In genomic region chr4:1008840-1009646, GRCh38 we compare ENCODE assay signal across 7 cellular contexts. TPM values are rescaled to one million over a fixed set of nuclear protein-coding genes. Genes with fewer than 3 reads are reported as not detected.
DNase-seq lines count a peak whose midpoint lies in the region; ATAC-seq, FAIRE-seq and TF ChIP-seq lines count a peak whose summit lies in the region.

No MANE protein-coding gene starts in this region.

- TF ChIP-seq RAD21 in HepG2 (CRISPR knock-in tag; IDR thresholded peaks at IDR 0.05), result no peak

- H2AFZ ChIP-seq in OCI-LY7 (ENCODE audit: low read length) (peak overlapping the region; percentile 67; the same call in 1 of the 2 replicates), HepG2 (ENCODE audit: low read length) (no peak overlapping the region)

- 3% methylated on average over 12 of the region's 46 CpGs for WGBS in HepG2 (ENCODE audit: low lambda C conversion rate)

- no peak overlapping the region for H3K27ac Mint-ChIP-seq in stimulated activated naive CD8-positive, alpha-beta T cell treated with anti-CD3 and anti-CD28 coated beads, Interleukin-15, amount 100 ng/mL, for 72 hours

- no peaks in the 10 kb centered on the region for H3K9me2 ChIP-seq in OCI-LY7 (ENCODE audit: insufficient read depth, low read length)

- H3K9ac ChIP-seq in HepG2 (ENCODE audit: insufficient read depth, low read depth, low read length), result peak overlapping the region; percentile 65; the same call in 1 of the 2 replicates

- H3K27ac ChIP-seq in OCI-LY7 (ENCODE audit: low read depth, low read length, poor library complexity, severe bottlenecking) (no peak overlapping the region), ascending aorta (peak overlapping the region; percentile 49 to 63), HepG2 (ENCODE audit: extremely low read length, insufficient read depth, low read length) (no peak overlapping the region)

- TF ChIP-seq CTCF in OCI-LY7 (conservative IDR thresholded peaks at IDR 0.05; ENCODE audit: low read length), result no peak
- TF ChIP-seq CTCF in ascending aorta (IDR thresholded peaks at IDR 0.05), result no peak
- no peak for TF ChIP-seq CTCF in HepG2 (CRISPR knock-in tag; IDR thresholded peaks at IDR 0.05)

- POLR2A ChIA-PET in OCI-LY7 (lab: Charles Lee), result no interaction called here
- POLR2A ChIA-PET in HepG2 (lab: Yijun Ruan, JAX), result interaction anchor here (1.0 kb wide), 1 partner anchor 16 kb away, joined by 8 read pairs; the partner anchor contains the start of gene SLC26A1

- H3K27me3 Mint-ChIP-seq in stimulated activated naive CD8-positive, alpha-beta T cell treated with anti-CD3 and anti-CD28 coated beads, Interleukin-15, amount 100 ng/mL, for 72 hours, result peaks cover 54% of the 10 kb centered on the region

- no peaks in the 10 kb centered on the region for H4K20me1 ChIP-seq in OCI-LY7 (ENCODE audit: insufficient read depth, low read length)
- H4K20me1 ChIP-seq in HepG2 (ENCODE audit: insufficient read depth, low read length), result no peaks in the 10 kb centered on the region

- H3K79me2 ChIP-seq in OCI-LY7 (ENCODE audit: insufficient read depth, low read depth, low read length) (no peaks in the 10 kb centered on the region), HepG2 (ENCODE audit: insufficient read depth, low read length) (no peaks in the 10 kb centered on the region)

- H3K4me2 ChIP-seq in OCI-LY7 (ENCODE audit: low read length) (peak overlapping the region; percentile 70), HepG2 (ENCODE audit: low read depth, low read length) (peak overlapping the region; percentile 100)

- TF ChIP-seq POLR2A in HepG2 (IDR thresholded peaks at IDR 0.05; ENCODE audit: insufficient read depth in 1 of 2, low read depth in 2 of 2, low read length in 2 of 2), result no peak

- CTCF ChIA-PET in OCI-LY7 (lab: Charles Lee; ENCODE audit: unreplicated experiment) (no interaction called here), HepG2 (lab: Yijun Ruan, JAX; ENCODE audit: low intra/inter-chr PET ratio, low total read pairs) (no interaction called here)

- DNase-seq in OCI-LY7 (ENCODE audit: low spot score) (peak; percentile 28), ascending aorta (ENCODE audit: low spot score in 2 of 2) (no peak), HepG2 (ENCODE audit: low spot score) (no peak), AG08395 (ENCODE audit: low spot score) (no peak), DMS153 (lab: John Stamatoyannopoulos, UW) (no peak)
- peak; percentile 41 to 52 for DNase-seq in stimulated activated naive CD8-positive, alpha-beta T cell treated with anti-CD3 and anti-CD28 coated beads, Interleukin-15, amount 100 ng/mL, for 72 hours

- H3K9me3 Mint-ChIP-seq in stimulated activated naive CD8-positive, alpha-beta T cell treated with anti-CD3 and anti-CD28 coated beads, Interleukin-15, amount 100 ng/mL, for 72 hours, result peaks cover 0 to 6% of the 10 kb centered on the region in 2 donors

- H3K9me3 ChIP-seq in OCI-LY7 (ENCODE audit: low read length), result no peaks in the 10 kb centered on the region
- H3K9me3 ChIP-seq in ascending aorta, result no peaks in the 10 kb centered on the region
- no peaks in the 10 kb centered on the region for H3K9me3 ChIP-seq in HepG2 (ENCODE audit: low read length)

- peak overlapping the region; percentile 73 to 84 for H3K4me3 Mint-ChIP-seq in stimulated activated naive CD8-positive, alpha-beta T cell treated with anti-CD3 and anti-CD28 coated beads, Interleukin-15, amount 100 ng/mL, for 72 hours

- H3K4me1 ChIP-seq in OCI-LY7 (ENCODE audit: insufficient read depth, low read length, poor library complexity, severe bottlenecking) (peaks cover 29% of the 10 kb centered on the region), ascending aorta (peaks cover 21 to 23% of the 10 kb centered on the region in 2 donors), HepG2 (ENCODE audit: insufficient read depth, low read length) (peaks cover 43% of the 10 kb centered on the region)

- peak overlapping the region; percentile 59 for H3K4me3 ChIP-seq in OCI-LY7 (ENCODE audit: low read depth, low read length, poor library complexity, severe bottlenecking)
- H3K4me3 ChIP-seq in ascending aorta, result peak overlapping the region; percentile 80 to 86
- H3K4me3 ChIP-seq in HepG2 (replicated peaks in 1 of 3; ENCODE audit: insufficient read depth in 1 of 3, low read depth in 2 of 3, low read length in 3 of 3), result peak overlapping the region; percentile 63 to 86 (median 69)

- peaks cover 24% of the 10 kb centered on the region for H3K4me1 Mint-ChIP-seq in stimulated activated naive CD8-positive, alpha-beta T cell treated with anti-CD3 and anti-CD28 coated beads, Interleukin-15, amount 100 ng/mL, for 72 hours

- no peak for FAIRE-seq in HepG2 (lab: Jason Lieb, UNC)

- no peak for TF ChIP-seq EP300 in HepG2 (IDR thresholded peaks at IDR 0.05; ENCODE audit: low read depth in 2 of 2, low read length in 2 of 2)
- no peak for TF ChIP-seq EP300 in HepG2 (CRISPR knock-in tag; IDR thresholded peaks at IDR 0.05; ENCODE audit: borderline replicate concordance)

- no peaks in the 10 kb centered on the region for H3K36me3 ChIP-seq in OCI-LY7 (ENCODE audit: insufficient read depth, low read length)
- no peaks in the 10 kb centered on the region for H3K36me3 ChIP-seq in ascending aorta
- no peaks in the 10 kb centered on the region for H3K36me3 ChIP-seq in HepG2 (replicated peaks in 1 of 2; ENCODE audit: control insufficient read depth in 1 of 2, insufficient read depth in 2 of 2, low read length in 2 of 2)

- H3K27me3 ChIP-seq in ascending aorta, result no peaks in the 10 kb centered on the region
- H3K27me3 ChIP-seq in HepG2 (ENCODE audit: control insufficient read depth in 1 of 2, insufficient read depth in 2 of 2, low read length in 2 of 2), result peaks cover 7 to 38% of the 10 kb centered on the region in 2 experiments

- ATAC-seq in GM21619 (IDR thresholded peaks at IDR 0.05; ENCODE audit: unreplicated experiment), result peak; percentile 11
- peak; percentile 24 for ATAC-seq in HepG2
- ATAC-seq in stimulated activated naive CD8-positive, alpha-beta T cell treated with anti-CD3 and anti-CD28 coated beads, Interleukin-15, amount 100 ng/mL, for 72 hours, result peak; percentile 2

- in situ Hi-C loops in HepG2 (cut with HindIII; ENCODE audit: extremely low pct_ligation_motif_present, low pct_unique_long_range_greater_than_20kb), result no loop called here

- intact Hi-C loops in OCI-LY7 (cut with micrococcal nuclease; ENCODE audit: unreplicated experiment), result no loop called here
- intact Hi-C loops in ascending aorta (cut with DNase I), result loop anchor here (1.0 to 2.0 kb wide), 4 partner anchors 36 to 226 kb away; partner anchors contain the start of gene DGKQ
- intact Hi-C loops in HepG2 (cut with micrococcal nuclease; ENCODE audit: unreplicated experiment), result loop anchor here (2.0 kb wide), 1 partner anchor 16 kb away; the partner anchor contains the start of gene SLC26A1

- BruUV-seq in OCI-LY7 (replicated peaks; lab: Mats Ljungman, UMichigan), result no TSS peak
- no TSS peak for BruUV-seq in HepG2 (replicated peaks; lab: Mats Ljungman, UMichigan)

RNA-seq across cellular contexts. Expression of gene FGFRL1, which starts 2.4 kb away (rescaled TPM):
- 1.4 and 1.8 TPM in 2 replicates for total RNA-seq in OCI-LY7 (2014; rRNA removed; shearing (Covaris generic))
- total RNA-seq in OCI-LY7 (2022), result 2.7 and 3.1 TPM in 2 replicates
- 79.1 TPM for total RNA-seq in ascending aorta
- 12.3 and 19.1 TPM in 2 replicates for total RNA-seq in HepG2 (2016; rRNA removed; fragmentation: Illumina TruSeq; extraction: Trizol)
- 8.9 and 9.3 TPM in 2 replicates for total RNA-seq in HepG2 (2016; cell fraction: cytosol; rRNA removed; fragmentation: Illumina TruSeq; extraction: Trizol; ENCODE audit: low read depth)
- total RNA-seq in HepG2 (2016; cell fraction: insoluble cytoplasmic fraction; rRNA removed; fragmentation: Illumina TruSeq; extraction: Trizol), result 11.5 and 17.5 TPM in 2 replicates
- total RNA-seq in HepG2 (2016; cell fraction: membrane; rRNA removed; fragmentation: Illumina TruSeq; extraction: Trizol), result 31.8 and 32.6 TPM in 2 replicates
- 13.0 and 15.9 TPM in 2 replicates for total RNA-seq in HepG2 (2016; cell fraction: nucleus; rRNA removed; fragmentation: Illumina TruSeq; extraction: Trizol)
- 30.6 and 35.5 TPM in 2 replicates for polyA plus RNA-seq in HepG2 (2011; rRNA removed)
- 37.2 and 49.4 TPM in 2 replicates for polyA plus RNA-seq in HepG2 (2011; cell fraction: cytosol; rRNA removed)
- polyA plus RNA-seq in HepG2 (2011; cell fraction: nucleus; rRNA removed), result 122 and 143 TPM in 2 replicates
- polyA plus RNA-seq in HepG2 (2012), result 21.8 and 31.9 TPM in 2 replicates
- 15.2 and 15.4 TPM in 2 replicates for polyA plus RNA-seq in HepG2 (2016; cell fraction: cytosol; fragmentation: Illumina TruSeq; extraction: Trizol; ENCODE audit: low read depth)
- 18.1 and 23.1 TPM in 2 replicates for polyA plus RNA-seq in HepG2 (2016; cell fraction: insoluble cytoplasmic fraction; fragmentation: Illumina TruSeq; extraction: Trizol; ENCODE audit: low read depth)
- polyA plus RNA-seq in HepG2 (2016; cell fraction: membrane; fragmentation: Illumina TruSeq; extraction: Trizol; ENCODE audit: low read depth), result 38.4 and 44.6 TPM in 2 replicates
- polyA plus RNA-seq in HepG2 (2016; cell fraction: nucleus; fragmentation: Illumina TruSeq; extraction: Trizol; ENCODE audit: insufficient read depth, low read depth), result 33.6 and 40.0 TPM in 2 replicates
- 74.3 and 145 TPM in 2 replicates for polyA minus RNA-seq in HepG2 (2011; rRNA and poly(A)+ RNA removed; ENCODE audit: low replicate concordance)
- 22.8 and 26.5 TPM in 2 replicates for polyA minus RNA-seq in HepG2 (2011; cell fraction: cytosol; rRNA and poly(A)+ RNA removed)
- polyA minus RNA-seq in HepG2 (2011; cell fraction: nucleus; rRNA and poly(A)+ RNA removed), result 19.9 and 23.2 TPM in 2 replicates

RNA-seq across cellular contexts. Expression of gene SLC26A1, which starts 15.8 kb away (rescaled TPM):
- total RNA-seq in OCI-LY7 (2014; rRNA removed; shearing (Covaris generic)), result not detected in 2 replicates
- total RNA-seq in OCI-LY7 (2022) (0.30 TPM in 1 of 2 replicates, not detected in the other), ascending aorta (not detected), HepG2 (2016; rRNA removed; fragmentation: Illumina TruSeq; extraction: Trizol) (7.2 and 22.9 TPM in 2 replicates)
- 1.1 and 1.9 TPM in 2 replicates for total RNA-seq in HepG2 (2016; cell fraction: cytosol; rRNA removed; fragmentation: Illumina TruSeq; extraction: Trizol; ENCODE audit: low read depth)
- total RNA-seq in HepG2 (2016; cell fraction: insoluble cytoplasmic fraction; rRNA removed; fragmentation: Illumina TruSeq; extraction: Trizol), result 6.6 and 22.7 TPM in 2 replicates
- total RNA-seq in HepG2 (2016; cell fraction: membrane; rRNA removed; fragmentation: Illumina TruSeq; extraction: Trizol), result 4.2 and 4.6 TPM in 2 replicates
- total RNA-seq in HepG2 (2016; cell fraction: nucleus; rRNA removed; fragmentation: Illumina TruSeq; extraction: Trizol), result 23.8 and 28.9 TPM in 2 replicates
- 5.4 and 8.4 TPM in 2 replicates for polyA plus RNA-seq in HepG2 (2011; rRNA removed)
- polyA plus RNA-seq in HepG2 (2011; cell fraction: cytosol; rRNA removed), result 7.7 and 10.8 TPM in 2 replicates
- 30.6 and 45.2 TPM in 2 replicates for polyA plus RNA-seq in HepG2 (2011; cell fraction: nucleus; rRNA removed)
- 5.1 and 7.0 TPM in 2 replicates for polyA plus RNA-seq in HepG2 (2012)
- 1.2 and 1.5 TPM in 2 replicates for polyA plus RNA-seq in HepG2 (2016; cell fraction: cytosol; fragmentation: Illumina TruSeq; extraction: Trizol; ENCODE audit: low read depth)
- polyA plus RNA-seq in HepG2 (2016; cell fraction: insoluble cytoplasmic fraction; fragmentation: Illumina TruSeq; extraction: Trizol; ENCODE audit: low read depth), result 4.5 and 6.1 TPM in 2 replicates
- polyA plus RNA-seq in HepG2 (2016; cell fraction: membrane; fragmentation: Illumina TruSeq; extraction: Trizol; ENCODE audit: low read depth), result 1.6 and 2.2 TPM in 2 replicates
- 25.4 and 27.0 TPM in 2 replicates for polyA plus RNA-seq in HepG2 (2016; cell fraction: nucleus; fragmentation: Illumina TruSeq; extraction: Trizol; ENCODE audit: insufficient read depth, low read depth)
- polyA minus RNA-seq in HepG2 (2011; rRNA and poly(A)+ RNA removed; ENCODE audit: low replicate concordance), result 0.40 and 58.6 TPM in 2 replicates
- 13.4 and 13.6 TPM in 2 replicates for polyA minus RNA-seq in HepG2 (2011; cell fraction: cytosol; rRNA and poly(A)+ RNA removed)
- polyA minus RNA-seq in HepG2 (2011; cell fraction: nucleus; rRNA and poly(A)+ RNA removed), result 37.7 and 40.7 TPM in 2 replicates

RNA-seq across cellular contexts. Expression of gene IDUA, which starts 22.2 kb away (rescaled TPM):
- total RNA-seq in OCI-LY7 (2014; rRNA removed; shearing (Covaris generic)), result 9.3 and 15.7 TPM in 2 replicates
- total RNA-seq in OCI-LY7 (2022) (10.4 and 12.3 TPM in 2 replicates), ascending aorta (118 TPM), HepG2 (2016; rRNA removed; fragmentation: Illumina TruSeq; extraction: Trizol) (0.32 and 1.0 TPM in 2 replicates)
- total RNA-seq in HepG2 (2016; cell fraction: cytosol; rRNA removed; fragmentation: Illumina TruSeq; extraction: Trizol; ENCODE audit: low read depth), result not detected in 2 replicates
- 0.84 TPM in 1 of 2 replicates, not detected in the other for total RNA-seq in HepG2 (2016; cell fraction: insoluble cytoplasmic fraction; rRNA removed; fragmentation: Illumina TruSeq; extraction: Trizol)
- total RNA-seq in HepG2 (2016; cell fraction: membrane; rRNA removed; fragmentation: Illumina TruSeq; extraction: Trizol), result 0.24 and 0.53 TPM in 2 replicates
- total RNA-seq in HepG2 (2016; cell fraction: nucleus; rRNA removed; fragmentation: Illumina TruSeq; extraction: Trizol), result 0.75 and 2.8 TPM in 2 replicates
- polyA plus RNA-seq in HepG2 (2011; rRNA removed), result 0.77 and 1.5 TPM in 2 replicates
- polyA plus RNA-seq in HepG2 (2011; cell fraction: cytosol; rRNA removed), result 0.24 and 0.27 TPM in 2 replicates
- 34.5 and 42.6 TPM in 2 replicates for polyA plus RNA-seq in HepG2 (2011; cell fraction: nucleus; rRNA removed)
- polyA plus RNA-seq in HepG2 (2012), result 1.0 and 2.7 TPM in 2 replicates
- 0.19 and 0.29 TPM in 2 replicates for polyA plus RNA-seq in HepG2 (2016; cell fraction: cytosol; fragmentation: Illumina TruSeq; extraction: Trizol; ENCODE audit: low read depth)
- polyA plus RNA-seq in HepG2 (2016; cell fraction: insoluble cytoplasmic fraction; fragmentation: Illumina TruSeq; extraction: Trizol; ENCODE audit: low read depth), result not detected in 2 replicates
- 0.19 and 0.30 TPM in 2 replicates for polyA plus RNA-seq in HepG2 (2016; cell fraction: membrane; fragmentation: Illumina TruSeq; extraction: Trizol; ENCODE audit: low read depth)
- polyA plus RNA-seq in HepG2 (2016; cell fraction: nucleus; fragmentation: Illumina TruSeq; extraction: Trizol; ENCODE audit: insufficient read depth, low read depth), result 2.2 and 4.7 TPM in 2 replicates
- polyA minus RNA-seq in HepG2 (2011; rRNA and poly(A)+ RNA removed; ENCODE audit: low replicate concordance), result 1.4 and 1.8 TPM in 2 replicates
- 0.69 TPM in 1 of 2 replicates, not detected in the other for polyA minus RNA-seq in HepG2 (2011; cell fraction: cytosol; rRNA and poly(A)+ RNA removed)
- 3.5 and 4.0 TPM in 2 replicates for polyA minus RNA-seq in HepG2 (2011; cell fraction: nucleus; rRNA and poly(A)+ RNA removed)

RNA-seq across cellular contexts. Expression of gene DGKQ, which starts 35.7 kb away (rescaled TPM):
- 8.6 and 11.3 TPM in 2 replicates for total RNA-seq in OCI-LY7 (2014; rRNA removed; shearing (Covaris generic))
- total RNA-seq in OCI-LY7 (2022), result 13.0 and 15.2 TPM in 2 replicates
- total RNA-seq in ascending aorta, result 20.1 TPM
- total RNA-seq in HepG2 (2016; rRNA removed; fragmentation: Illumina TruSeq; extraction: Trizol), result 3.2 and 7.2 TPM in 2 replicates
- total RNA-seq in HepG2 (2016; cell fraction: cytosol; rRNA removed; fragmentation: Illumina TruSeq; extraction: Trizol; ENCODE audit: low read depth), result 0.53 and 1.4 TPM in 2 replicates
- 2.4 and 7.8 TPM in 2 replicates for total RNA-seq in HepG2 (2016; cell fraction: insoluble cytoplasmic fraction; rRNA removed; fragmentation: Illumina TruSeq; extraction: Trizol)
- 2.5 and 2.9 TPM in 2 replicates for total RNA-seq in HepG2 (2016; cell fraction: membrane; rRNA removed; fragmentation: Illumina TruSeq; extraction: Trizol)
- 7.0 and 7.9 TPM in 2 replicates for total RNA-seq in HepG2 (2016; cell fraction: nucleus; rRNA removed; fragmentation: Illumina TruSeq; extraction: Trizol)
- polyA plus RNA-seq in HepG2 (2011; rRNA removed), result 4.5 and 6.1 TPM in 2 replicates
- polyA plus RNA-seq in HepG2 (2011; cell fraction: cytosol; rRNA removed), result 3.1 and 4.8 TPM in 2 replicates
- 50.5 and 58.5 TPM in 2 replicates for polyA plus RNA-seq in HepG2 (2011; cell fraction: nucleus; rRNA removed)
- polyA plus RNA-seq in HepG2 (2012), result 3.0 and 5.5 TPM in 2 replicates
- 0.35 and 0.36 TPM in 2 replicates for polyA plus RNA-seq in HepG2 (2016; cell fraction: cytosol; fragmentation: Illumina TruSeq; extraction: Trizol; ENCODE audit: low read depth)
- 2.0 and 3.4 TPM in 2 replicates for polyA plus RNA-seq in HepG2 (2016; cell fraction: insoluble cytoplasmic fraction; fragmentation: Illumina TruSeq; extraction: Trizol; ENCODE audit: low read depth)
- polyA plus RNA-seq in HepG2 (2016; cell fraction: membrane; fragmentation: Illumina TruSeq; extraction: Trizol; ENCODE audit: low read depth), result 1.3 and 1.7 TPM in 2 replicates
- 16.0 and 17.5 TPM in 2 replicates for polyA plus RNA-seq in HepG2 (2016; cell fraction: nucleus; fragmentation: Illumina TruSeq; extraction: Trizol; ENCODE audit: insufficient read depth, low read depth)
- 3.0 and 10.3 TPM in 2 replicates for polyA minus RNA-seq in HepG2 (2011; rRNA and poly(A)+ RNA removed; ENCODE audit: low replicate concordance)
- polyA minus RNA-seq in HepG2 (2011; cell fraction: cytosol; rRNA and poly(A)+ RNA removed), result 4.2 and 4.9 TPM in 2 replicates
- 7.2 and 8.1 TPM in 2 replicates for polyA minus RNA-seq in HepG2 (2011; cell fraction: nucleus; rRNA and poly(A)+ RNA removed)

Comparison
In these comparisons a context has a peak if more than half of its experiments do, and no peak if none do; other contexts are left out.
1. DNase-seq: peak in OCI-LY7 (single experiment) and stimulated activated naive CD8-positive, alpha-beta T cell treated with anti-CD3 and anti-CD28 coated beads, Interleukin-15, amount 100 ng/mL, for 72 hours (2 of 2); none in ascending aorta (0 of 2), HepG2 (single experiment), AG08395 (single experiment) and DMS153 (single experiment).
2. H3K27ac ChIP-seq: peak in ascending aorta (2 of 2); none in OCI-LY7 (single experiment) and HepG2 (single experiment).
3. Peak in every context shown above with its lines, with median percentiles within 50 percentile points of each other: ATAC-seq and H3K4me3 ChIP-seq.